In the genomic region with DNA sequence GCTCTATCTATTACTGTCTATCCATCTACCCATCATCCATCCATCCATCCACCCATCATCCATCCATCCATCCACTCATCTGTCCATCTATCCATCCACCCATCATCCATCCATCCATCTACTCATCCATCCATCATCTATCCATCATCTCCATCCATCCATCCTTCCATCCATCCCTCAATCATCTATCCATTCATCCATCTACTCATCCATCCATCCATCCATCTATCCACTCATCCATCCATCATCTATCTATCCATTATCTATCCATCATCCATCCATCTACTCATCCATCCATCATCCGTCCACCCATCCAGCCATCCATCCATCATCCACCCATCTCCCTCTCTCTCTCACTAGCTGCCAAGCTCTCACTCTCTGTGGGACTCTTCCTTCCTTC, we compare ENCODE assay signal across 23 cellular contexts. TPM values are rescaled to one million over a fixed set of nuclear protein-coding genes. Genes with fewer than 3 reads are reported as not detected.
DNase-seq lines count a peak whose midpoint lies in the region; ATAC-seq, FAIRE-seq and TF ChIP-seq lines count a peak whose summit lies in the region.
"Had no signal": no experiment of that assay in that cellular context is flagged by ENCODE, and none has a peak within 500 bp of the region (broad histone marks: within the 10 kb centered on the region; RNA-seq: fewer than 3 reads in every experiment).

No MANE protein-coding gene starts in this region.

- no peak overlapping the region for H3K9ac ChIP-seq in GM12878 (ENCODE audit: control insufficient read depth, insufficient read depth, low read length)
- H3K9ac ChIP-seq: BLaER1 treated with 17β-estradiol and CSF1 and Interleukin-3, amounts not matched to agents 10 nM and 100 nM; SK-N-SH had no signal

- no peak for FAIRE-seq in GM12878 (lab: Jason Lieb, UNC)
- FAIRE-seq: A204.1, G401.6 had no signal

- H3K4me1 Mint-ChIP-seq in MCF 10A (ENCODE audit: insufficient read depth, unreplicated experiment) = no peaks in the 10 kb centered on the region
- no peaks in the 10 kb centered on the region for H3K4me1 Mint-ChIP-seq in stimulated activated effector memory CD8-positive, alpha-beta T cell treated with anti-CD3 and anti-CD28 coated beads, Interleukin-12 subunit alpha, Interleukin-12 subunit beta, amount 100 ng/mL, for 72 hours

- no peak for ATAC-seq in GM12878
- no peak for ATAC-seq in stimulated activated effector memory CD8-positive, alpha-beta T cell treated with anti-CD3 and anti-CD28 coated beads, Interleukin-12 subunit alpha, Interleukin-12 subunit beta, amount 100 ng/mL, for 72 hours
- ATAC-seq: CD8-positive, alpha-beta T cell; HCT116; PC-3 had no signal

- peaks cover 34% of the 10 kb centered on the region for H3K36me3 Mint-ChIP-seq in MCF 10A (ENCODE audit: insufficient read depth, unreplicated experiment)
- peaks cover 57% of the 10 kb centered on the region for H3K36me3 Mint-ChIP-seq in stimulated activated effector memory CD8-positive, alpha-beta T cell treated with anti-CD3 and anti-CD28 coated beads, Interleukin-12 subunit alpha, Interleukin-12 subunit beta, amount 100 ng/mL, for 72 hours

- TF ChIP-seq CTCF in MCF 10A (IDR thresholded peaks at IDR 0.05; ENCODE audit: unreplicated experiment) = no peak
- no peak for TF ChIP-seq CTCF in breast epithelium (IDR thresholded peaks at IDR 0.05)
- no peak for TF ChIP-seq CTCF in GM12878 (IDR thresholded peaks at IDR 0.05 in 2 of 3, conservative IDR thresholded peaks at IDR 0.05 in 1 of 3; ENCODE audit: control insufficient read depth in 2 of 3, extremely low read depth in 1 of 3, insufficient read depth in 1 of 3, low read depth in 3 of 3, low read length in 3 of 3)
- no peak for TF ChIP-seq CTCF in sigmoid colon (IDR thresholded peaks at IDR 0.05)
- TF ChIP-seq CTCF in transverse colon (IDR thresholded peaks at IDR 0.05) = no peak

- no peak for DNase-seq in MCF 10A (ENCODE audit: unreplicated experiment)
- DNase-seq in breast epithelium (ENCODE audit: low spot score in 2 of 2) = no peak
- no peak for DNase-seq in HEK293T (ENCODE audit: extremely low spot score)
- no peak for DNase-seq in GM12878 (ENCODE audit: low read depth, low spot score)
- DNase-seq in stimulated activated effector memory CD8-positive, alpha-beta T cell treated with anti-CD3 and anti-CD28 coated beads, Interleukin-12 subunit alpha, Interleukin-12 subunit beta, amount 100 ng/mL, for 72 hours (ENCODE audit: low spot score in 2 of 2) = no peak
- DNase-seq in sigmoid colon = no peak
- no peak for DNase-seq in transverse colon
- DNase-seq: AML-193; Caco-2; CD8-positive, alpha-beta T cell; KG1; MM.1S; NCI-H2029; NCI-H446 treated with DMSO at 0.1 percent for 48 hours; NCI-H526; NCI-H82; NK-92 treated with Interleukin-12 subunit alpha and Interleukin-12 subunit beta, amount 100 ng/mL, for 24 hours; PC-3; SK-N-SH had no signal

- H3K9me3 ChIP-seq in breast epithelium = no peaks in the 10 kb centered on the region
- no peaks in the 10 kb centered on the region for H3K9me3 ChIP-seq in GM12878 (replicated peaks; ENCODE audit: control insufficient read depth, insufficient read depth, low read length)
- H3K9me3 ChIP-seq in sigmoid colon = no peaks in the 10 kb centered on the region
- H3K9me3 ChIP-seq in transverse colon = no peaks in the 10 kb centered on the region
- H3K9me3 ChIP-seq: BLaER1 treated with 17β-estradiol and CSF1 and Interleukin-3, amounts not matched to agents 10 nM and 100 nM; Caco-2; SK-N-SH had no signal

- TF ChIP-seq EP300 in GM12878 (IDR thresholded peaks at IDR 0.05; ENCODE audit: borderline replicate concordance in 1 of 2, control insufficient read depth in 1 of 2, low read depth in 2 of 2, low read length in 2 of 2) (no peak), sigmoid colon (IDR thresholded peaks at IDR 0.05) (no peak), transverse colon (IDR thresholded peaks at IDR 0.05; ENCODE audit: low read depth) (no peak)

- TF ChIP-seq RAD21 in GM12878 (IDR thresholded peaks at IDR 0.05; ENCODE audit: insufficient read depth, low read depth, low read length) = no peak

- H4K20me1 ChIP-seq in GM12878 (ENCODE audit: control insufficient read depth, insufficient read depth) = no peaks in the 10 kb centered on the region

- BruUV-seq in MCF 10A (replicated peaks; lab: Mats Ljungman, UMichigan) = no TSS peak
- BruUV-seq in GM12878 (replicated peaks; lab: Mats Ljungman, UMichigan) = no TSS peak

- no peak overlapping the region for H3K4me3 Mint-ChIP-seq in MCF 10A (ENCODE audit: unreplicated experiment)
- no peak overlapping the region for H3K4me3 Mint-ChIP-seq in stimulated activated effector memory CD8-positive, alpha-beta T cell treated with anti-CD3 and anti-CD28 coated beads, Interleukin-12 subunit alpha, Interleukin-12 subunit beta, amount 100 ng/mL, for 72 hours
- H3K4me3 Mint-ChIP-seq: CD8-positive, alpha-beta T cell had no signal

- H3K9me3 Mint-ChIP-seq in MCF 10A (ENCODE audit: unreplicated experiment) = peaks cover 8% of the 10 kb centered on the region
- H3K9me3 Mint-ChIP-seq in stimulated activated effector memory CD8-positive, alpha-beta T cell treated with anti-CD3 and anti-CD28 coated beads, Interleukin-12 subunit alpha, Interleukin-12 subunit beta, amount 100 ng/mL, for 72 hours = no peaks in the 10 kb centered on the region
- H3K9me3 Mint-ChIP-seq: CD8-positive, alpha-beta T cell had no signal

- RAD21 ChIA-PET in GM12878 (lab: Charles Lee; ENCODE audit: unreplicated experiment) = no interaction called here

- peaks cover 5% of the 10 kb centered on the region for H3K79me2 ChIP-seq in GM12878 (ENCODE audit: control insufficient read depth, insufficient read depth, low read length)

- 95% methylated on average over 1 of the region's 1 CpG for WGBS in GM12878 (ENCODE audit: insufficient coverage, insufficient replicate concordance, low lambda C conversion rate, missing lambda C conversion rate)
- WGBS in sigmoid colon, 2 donors = 96 to 100% methylated on average over 1 of the region's 1 CpG
- 97 to 100% methylated on average over 1 of the region's 1 CpG for WGBS in transverse colon (ENCODE audit: low coverage in 1 of 2), 2 donors

- H3K27me3 Mint-ChIP-seq in MCF 10A (ENCODE audit: insufficient read depth, unreplicated experiment) = no peaks in the 10 kb centered on the region

- H3K27ac ChIP-seq in breast epithelium (no peak overlapping the region), GM12878 (ENCODE audit: control insufficient read depth, insufficient read depth) (no peak overlapping the region), sigmoid colon (no peak overlapping the region), transverse colon (no peak overlapping the region)
- H3K27ac ChIP-seq: BLaER1 treated with 17β-estradiol and CSF1 and Interleukin-3, amounts not matched to agents 10 nM and 100 nM had no signal

- peak overlapping the region; percentile 1 for H3K27ac Mint-ChIP-seq in MCF 10A (ENCODE audit: low read depth, unreplicated experiment)
- peak overlapping the region; percentile 0 for H3K27ac Mint-ChIP-seq in stimulated activated effector memory CD8-positive, alpha-beta T cell treated with anti-CD3 and anti-CD28 coated beads, Interleukin-12 subunit alpha, Interleukin-12 subunit beta, amount 100 ng/mL, for 72 hours
- H3K27ac Mint-ChIP-seq: CD8-positive, alpha-beta T cell had no signal

- no peak overlapping the region for H2AFZ ChIP-seq in GM12878 (ENCODE audit: control insufficient read depth, low read depth, low read length)

- intact Hi-C loops in MCF 10A (cut with micrococcal nuclease) = no loop called here
- intact Hi-C loops in breast epithelium (cut with DNase I; ENCODE audit: low total_unique reads) = loop anchor here (5.0 kb wide), 1 partner anchor 882 kb away; no protein-coding TSS in a partner anchor
- intact Hi-C loops in GM12878 (cut with micrococcal nuclease; ENCODE audit: unreplicated experiment) = no loop called here
- intact Hi-C loops in sigmoid colon (cut with DNase I) = no loop called here
- intact Hi-C loops in transverse colon (cut with DNase I; ENCODE audit: low total_unique reads) = no loop called here

- CTCF ChIA-PET in MCF 10A (lab: Yijun Ruan, JAX) (interaction anchor here (0.6 kb wide), 2 partner anchors 28 to 143 kb away, joined by 3 read pairs; no protein-coding TSS in a partner anchor), HEK293T (lab: Yijun Ruan, JAX) (no interaction called here), GM12878 (lab: Yijun Ruan, JAX) (interaction anchor here (0.9 kb wide), 1 partner anchor 13 kb away, joined by 3 read pairs; no protein-coding TSS in a partner anchor)

- H3K4me2 ChIP-seq in GM12878 (ENCODE audit: control insufficient read depth, insufficient read depth) = no peak overlapping the region
- H3K4me2 ChIP-seq: BLaER1 treated with 17β-estradiol and CSF1 and Interleukin-3, amounts not matched to agents 10 nM and 100 nM; SK-N-SH had no signal

- no peaks in the 10 kb centered on the region for H3K27me3 ChIP-seq in breast epithelium
- no peaks in the 10 kb centered on the region for H3K27me3 ChIP-seq in GM12878 (replicated peaks in 1 of 2; ENCODE audit: control insufficient read depth in 2 of 2, insufficient read depth in 2 of 2, low read length in 1 of 2)
- no peaks in the 10 kb centered on the region for H3K27me3 ChIP-seq in sigmoid colon
- no peaks in the 10 kb centered on the region for H3K27me3 ChIP-seq in transverse colon
- H3K27me3 ChIP-seq: BLaER1 treated with 17β-estradiol and CSF1 and Interleukin-3, amounts not matched to agents 10 nM and 100 nM had no signal

- SMC1A ChIA-PET in GM12878 (lab: Charles Lee; ENCODE audit: uncharacterized antibody, unreplicated experiment) = interaction anchor here (2.0 kb wide), 1 partner anchor 8 kb away, joined by 5 read pairs; no protein-coding TSS in a partner anchor

- H3K4me1 ChIP-seq in breast epithelium = no peaks in the 10 kb centered on the region
- H3K4me1 ChIP-seq in GM12878 (ENCODE audit: control insufficient read depth, insufficient read depth, low read length) = no peaks in the 10 kb centered on the region
- H3K4me1 ChIP-seq in sigmoid colon = no peaks in the 10 kb centered on the region
- no peaks in the 10 kb centered on the region for H3K4me1 ChIP-seq in transverse colon
- H3K4me1 ChIP-seq: Caco-2 had no signal

- no peaks in the 10 kb centered on the region for H3K36me3 ChIP-seq in breast epithelium
- H3K36me3 ChIP-seq in GM12878 (ENCODE audit: control insufficient read depth in 2 of 2, insufficient read depth in 2 of 2, low read length in 1 of 2) = peaks cover 22 to 53% of the 10 kb centered on the region in 2 experiments
- peaks cover 0 to 42% (median 7%) of the 10 kb centered on the region in 4 donors for H3K36me3 ChIP-seq in sigmoid colon
- H3K36me3 ChIP-seq in transverse colon = peaks cover 0 to 9% (median 0%) of the 10 kb centered on the region in 4 donors

- TF ChIP-seq POLR2A in breast epithelium (IDR thresholded peaks at IDR 0.05) (no peak), GM12878 (IDR thresholded peaks at IDR 0.05; ENCODE audit: low read depth, low read length) (no peak), sigmoid colon (IDR thresholded peaks at IDR 0.05) (no peak), transverse colon (IDR thresholded peaks at IDR 0.05) (no peak)

- H3K4me3 ChIP-seq in breast epithelium = no peak overlapping the region
- H3K4me3 ChIP-seq in GM12878 = no peak overlapping the region
- H3K4me3 ChIP-seq in sigmoid colon = no peak overlapping the region
- no peak overlapping the region for H3K4me3 ChIP-seq in transverse colon
- H3K4me3 ChIP-seq: BLaER1 treated with 17β-estradiol and CSF1 and Interleukin-3, amounts not matched to agents 10 nM and 100 nM had no signal

- POLR2A ChIA-PET in MCF 10A (lab: Yijun Ruan, JAX) = interaction anchor here (0.5 kb wide), 1 partner anchor 21 kb away, joined by 3 read pairs; no protein-coding TSS in a partner anchor
- POLR2A ChIA-PET in HEK293T (lab: Yijun Ruan, JAX) = no interaction called here
- POLR2A ChIA-PET in GM12878 (lab: Charles Lee) = no interaction called here

- in situ Hi-C loops in GM12878 (cut with MboI) (no loop called here), transverse colon (cut with MboI; ENCODE audit: low pct_ligation_motif_present in 1 of 4, low pct_unique_long_range_greater_than_20kb in 1 of 4, low sequenced_read_pairs in 3 of 4) (no loop called here)

RNA-seq across cellular contexts. Expression of a gene that starts 13.1 kb away (rescaled TPM):
- total RNA-seq in MCF 10A (2022) = 123 and 188 TPM in 2 replicates
- 10 to 100 TPM; 27.7 to 34.4 (median 28.1) TPM for total RNA-seq in breast epithelium
- 59.7 and 74.3 TPM in 2 replicates for total RNA-seq in GM12878 (2013; cell fraction: nucleolus; rRNA removed)
- total RNA-seq in GM12878 (2014; rRNA removed) = 69.5 and 80.8 TPM in 2 replicates
- total RNA-seq in GM12878 (2014; rRNA removed; fragmentation: Illumina TruSeq; extraction: Trizol) = 28.3 and 34.4 TPM in 2 replicates
- 151 and 160 TPM in 2 replicates for total RNA-seq in GM12878 (2021)
- polyA plus RNA-seq in GM12878 (2011; ENCODE audit: low read depth) = 23.9 TPM
- polyA plus RNA-seq in GM12878 (2011; rRNA removed) = 17.1 and 38.9 TPM in 2 replicates
- polyA plus RNA-seq in GM12878 (2011; cell fraction: cytosol; rRNA removed) = 74.2 and 137 TPM in 2 replicates
- polyA plus RNA-seq in GM12878 (2011; cell fraction: nucleus; rRNA removed) = 67.2 and 71.6 TPM in 2 replicates
- polyA plus RNA-seq in GM12878 (2012) = 48.0 and 50.4 TPM in 2 replicates
- 1.6 and 9.9 TPM in 2 replicates for polyA plus RNA-seq in GM12878 (2014; fragmentation: Illumina TruSeq; extraction: Trizol)
- polyA plus RNA-seq in GM12878 (2014; fragmentation: Nextera tagmentation; extraction: Ambion mirVana) = 10 to 100 TPM; 17.9 to 46.3 TPM
- 82.1 and 111 TPM in 2 replicates for polyA plus RNA-seq in GM12878 (2014; rRNA removed)
- 100 to 1,000 TPM; 200 to 205 TPM for polyA plus RNA-seq in GM12878 (2016; fragmentation: Nextera tagmentation; extraction: Ambion mirVana)
- polyA minus RNA-seq in GM12878 (2011; rRNA and poly(A)+ RNA removed) = 5.5 and 23.9 TPM in 2 replicates
- 18.7 and 24.1 TPM in 2 replicates for polyA minus RNA-seq in GM12878 (2011; cell fraction: cytosol; rRNA and poly(A)+ RNA removed)
- 9.9 and 18.2 TPM in 2 replicates for polyA minus RNA-seq in GM12878 (2011; cell fraction: nucleus; rRNA and poly(A)+ RNA removed)
- 10 to 100 TPM; 23.6 to 29.3 (median 26.3) TPM for total RNA-seq in sigmoid colon
- 100 to 1,000 TPM in 2 of 3 donors, 10 to 100 TPM in 1; 92.2 to 135 (median 101) TPM for polyA plus RNA-seq in sigmoid colon
- 10 to 100 TPM; 10.8 to 54.9 (median 30.8) TPM for total RNA-seq in transverse colon

RNA-seq across cellular contexts. Expression of a gene that starts 16.2 kb away (rescaled TPM):
- 85.2 and 85.6 TPM in 2 replicates for total RNA-seq in MCF 10A (2022)
- total RNA-seq in breast epithelium = 10 to 100 TPM; 13.1 to 25.2 (median 15.7) TPM
- 39.2 and 49.9 TPM in 2 replicates for total RNA-seq in GM12878 (2013; cell fraction: nucleolus; rRNA removed)
- total RNA-seq in GM12878 (2014; rRNA removed) = 98.7 and 107 TPM in 2 replicates
- 63.4 and 66.4 TPM in 2 replicates for total RNA-seq in GM12878 (2014; rRNA removed; fragmentation: Illumina TruSeq; extraction: Trizol)
- 117 and 118 TPM in 2 replicates for total RNA-seq in GM12878 (2021)
- polyA plus RNA-seq in GM12878 (2011; ENCODE audit: low read depth) = 34.0 TPM
- 62.9 and 98.1 TPM in 2 replicates for polyA plus RNA-seq in GM12878 (2011; rRNA removed)
- polyA plus RNA-seq in GM12878 (2011; cell fraction: cytosol; rRNA removed) = 131 and 153 TPM in 2 replicates
- 89.5 and 121 TPM in 2 replicates for polyA plus RNA-seq in GM12878 (2011; cell fraction: nucleus; rRNA removed)
- polyA plus RNA-seq in GM12878 (2012) = 45.1 and 51.1 TPM in 2 replicates
- 80.1 and 121 TPM in 2 replicates for polyA plus RNA-seq in GM12878 (2014; fragmentation: Illumina TruSeq; extraction: Trizol)
- 1 to 10 TPM in 1 of 2 experiments, under 1 TPM in 1; 0.61 to 1.9 TPM for polyA plus RNA-seq in GM12878 (2014; fragmentation: Nextera tagmentation; extraction: Ambion mirVana)
- polyA plus RNA-seq in GM12878 (2014; rRNA removed) = 94.8 and 108 TPM in 2 replicates
- polyA plus RNA-seq in GM12878 (2016; fragmentation: Nextera tagmentation; extraction: Ambion mirVana) = 10 to 100 TPM; 10.4 to 47.3 TPM
- polyA minus RNA-seq in GM12878 (2011; rRNA and poly(A)+ RNA removed) = 61.8 and 93.7 TPM in 2 replicates
- 29.2 and 34.9 TPM in 2 replicates for polyA minus RNA-seq in GM12878 (2011; cell fraction: cytosol; rRNA and poly(A)+ RNA removed)
- 14.7 and 19.8 TPM in 2 replicates for polyA minus RNA-seq in GM12878 (2011; cell fraction: nucleus; rRNA and poly(A)+ RNA removed)
- 10 to 100 TPM in 3 of 4 donors, 1 to 10 TPM in 1; 7.4 to 19.7 (median 12.6) TPM for total RNA-seq in sigmoid colon
- polyA plus RNA-seq in sigmoid colon = 10 to 100 TPM; 15.0 to 74.4 (median 20.3) TPM
- total RNA-seq in transverse colon = 10 to 100 TPM; 10.8 to 23.9 (median 17.8) TPM

RNA-seq across cellular contexts. Expression of a gene that starts 35.4 kb away (rescaled TPM):
- total RNA-seq in MCF 10A (2022) = 28.0 and 53.8 TPM in 2 replicates
- total RNA-seq in breast epithelium = 100 to 1,000 TPM; 136 to 301 (median 172) TPM
- 313 and 319 TPM in 2 replicates for total RNA-seq in GM12878 (2013; cell fraction: nucleolus; rRNA removed)
- total RNA-seq in GM12878 (2014; rRNA removed) = 89.5 and 97.3 TPM in 2 replicates
- total RNA-seq in GM12878 (2014; rRNA removed; fragmentation: Illumina TruSeq; extraction: Trizol) = 51.1 and 53.5 TPM in 2 replicates
- total RNA-seq in GM12878 (2021) = 101 and 104 TPM in 2 replicates
- polyA plus RNA-seq in GM12878 (2011; ENCODE audit: low read depth) = 59.9 TPM
- 112 and 180 TPM in 2 replicates for polyA plus RNA-seq in GM12878 (2011; rRNA removed)
- 262 and 293 TPM in 2 replicates for polyA plus RNA-seq in GM12878 (2011; cell fraction: cytosol; rRNA removed)
- 355 and 391 TPM in 2 replicates for polyA plus RNA-seq in GM12878 (2011; cell fraction: nucleus; rRNA removed)
- 129 and 137 TPM in 2 replicates for polyA plus RNA-seq in GM12878 (2012)
- 12.4 and 33.7 TPM in 2 replicates for polyA plus RNA-seq in GM12878 (2014; fragmentation: Illumina TruSeq; extraction: Trizol)
- polyA plus RNA-seq in GM12878 (2014; fragmentation: Nextera tagmentation; extraction: Ambion mirVana) = 10 to 100 TPM in 1 of 2 experiments, 1 to 10 TPM in 1; 2.4 to 10.5 TPM
- 150 and 165 TPM in 2 replicates for polyA plus RNA-seq in GM12878 (2014; rRNA removed)
- 100 to 1,000 TPM in 1 of 2 experiments, 10 to 100 TPM in 1; 92.7 to 106 TPM for polyA plus RNA-seq in GM12878 (2016; fragmentation: Nextera tagmentation; extraction: Ambion mirVana)
- polyA minus RNA-seq in GM12878 (2011; rRNA and poly(A)+ RNA removed) = 93.1 and 170 TPM in 2 replicates
- 64.0 and 71.2 TPM in 2 replicates for polyA minus RNA-seq in GM12878 (2011; cell fraction: cytosol; rRNA and poly(A)+ RNA removed)
- 216 and 321 TPM in 2 replicates for polyA minus RNA-seq in GM12878 (2011; cell fraction: nucleus; rRNA and poly(A)+ RNA removed)
- 100 to 1,000 TPM in 2 of 4 donors, 10 to 100 TPM in 2; 82.0 to 708 (median 108) TPM for total RNA-seq in sigmoid colon
- polyA plus RNA-seq in sigmoid colon = 10 to 100 TPM; 25.0 to 56.3 (median 54.7) TPM
- 100 to 1,000 TPM in 3 of 4 donors, 10 to 100 TPM in 1; 59.0 to 280 (median 167) TPM for total RNA-seq in transverse colon
